8 cellular contexts compared by ENCODE assay signal in genomic region chr4:6909113-6909969, GRCh38. TPM values are rescaled to one million over a fixed set of nuclear protein-coding genes. Genes with fewer than 3 reads are reported as not detected.
DNase-seq lines count a peak whose midpoint lies in the region; ATAC-seq and TF ChIP-seq lines count a peak whose summit lies in the region.

A gene with protein sequence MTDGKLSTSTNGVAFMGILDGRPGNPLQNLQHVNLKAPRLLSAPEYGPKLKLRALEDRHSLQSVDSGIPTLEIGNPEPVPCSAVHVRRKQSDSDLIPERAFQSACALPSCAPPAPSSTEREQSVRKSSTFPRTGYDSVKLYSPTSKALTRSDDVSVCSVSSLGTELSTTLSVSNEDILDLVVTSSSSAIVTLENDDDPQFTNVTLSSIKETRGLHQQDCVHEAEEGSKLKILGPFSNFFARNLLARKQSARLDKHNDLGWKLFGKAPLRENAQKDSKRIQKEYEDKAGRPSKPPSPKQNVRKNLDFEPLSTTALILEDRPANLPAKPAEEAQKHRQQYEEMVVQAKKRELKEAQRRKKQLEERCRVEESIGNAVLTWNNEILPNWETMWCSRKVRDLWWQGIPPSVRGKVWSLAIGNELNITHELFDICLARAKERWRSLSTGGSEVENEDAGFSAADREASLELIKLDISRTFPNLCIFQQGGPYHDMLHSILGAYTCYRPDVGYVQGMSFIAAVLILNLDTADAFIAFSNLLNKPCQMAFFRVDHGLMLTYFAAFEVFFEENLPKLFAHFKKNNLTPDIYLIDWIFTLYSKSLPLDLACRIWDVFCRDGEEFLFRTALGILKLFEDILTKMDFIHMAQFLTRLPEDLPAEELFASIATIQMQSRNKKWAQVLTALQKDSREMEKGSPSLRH (plus strand): TSS chr4:6909826. CDS start chr4:6923390, 13,564 bp downstream.

- peak within 1 kb of the TSS; percentile 61 to 90 for H3K4me3 ChIP-seq in DND-41 (ENCODE audit: low read depth in 1 of 2, low read length in 2 of 2)
- H3K4me3 ChIP-seq in fibroblast of pulmonary artery (replicated peaks; ENCODE audit: low read depth, low read length) = peak within 1 kb of the TSS; percentile 75

- ATAC-seq in DND-41 (ENCODE audit: insufficient read depth, low read depth) = peak; percentile 94
- peak; percentile 89 for ATAC-seq in GM21529 (IDR thresholded peaks at IDR 0.05; ENCODE audit: unreplicated experiment)
- ATAC-seq in stimulated activated naive CD8-positive, alpha-beta T cell treated with anti-CD3 and anti-CD28 coated beads, Interleukin-15, amount 100 ng/mL, for 72 hours = peak; percentile 91

- TF ChIP-seq CTCF in DND-41 (IDR thresholded peaks at IDR 0.05; ENCODE audit: borderline replicate concordance, extremely low read depth, low read length, poor library complexity, severe bottlenecking) (peak; percentile 23), fibroblast of pulmonary artery (IDR thresholded peaks at IDR 0.05; ENCODE audit: low read length, missing control alignments) (no peak), nephron progenitor cell (IDR thresholded peaks at IDR 0.05) (no peak)

- peak within 1 kb of the TSS; percentile 82 for H2AFZ ChIP-seq in DND-41 (ENCODE audit: low read depth, low read length)

- H3K9me3 ChIP-seq in DND-41 (ENCODE audit: insufficient read depth, low read length, severe bottlenecking) = no peaks in the 10 kb centered on the region

- H3K4me3 Mint-ChIP-seq in IgD-negative memory B cell = peak within 1 kb of the TSS; percentile 86 to 98 (median 94)
- H3K4me3 Mint-ChIP-seq in activated T-helper 2 cell treated with anti-CD3 and anti-CD28 coated beads, Interferon-gamma antibody, Interleukin-2, Interleukin-4, amounts not matched to agents 10 μg/mL and 5 μg/mL and 100 μg/mL, durations not matched to agents 14 hours and 24 hours and 36 hours (ENCODE audit: low read depth) = peak within 1 kb of the TSS; percentile 88
- H3K4me3 Mint-ChIP-seq in nephron progenitor cell = peak within 1 kb of the TSS; percentile 95
- H3K4me3 Mint-ChIP-seq in stimulated activated naive CD8-positive, alpha-beta T cell treated with anti-CD3 and anti-CD28 coated beads, Interleukin-15, amount 100 ng/mL, for 72 hours = peak within 1 kb of the TSS; percentile 97 to 99

- intact Hi-C loops in activated T-helper 2 cell treated with anti-CD3 and anti-CD28 coated beads, Interferon-gamma antibody, Interleukin-2, Interleukin-4, amounts not matched to agents 10 μg/mL and 5 μg/mL and 100 μg/mL, durations not matched to agents 14 hours and 24 hours and 36 hours (cut with micrococcal nuclease) = loop anchor here (1.0 to 5.0 kb wide), 8 partner anchors 10 to 269 kb away; partner anchors contain the start of genes GRPEL1, KIAA0232, MRFAP1 and TADA2B

- peaks cover 31% of the 10 kb centered on the region for H3K79me2 ChIP-seq in DND-41 (ENCODE audit: insufficient read depth, low read length)

- H3K4me2 ChIP-seq in DND-41 (ENCODE audit: insufficient read depth, low read length) = peak within 1 kb of the TSS; percentile 100

- DNase-seq in DND-41 = peak; percentile 89
- DNase-seq in RKO (ENCODE audit: low spot score) = peak; percentile 79
- DNase-seq in activated T-helper 2 cell treated with anti-CD3 and anti-CD28 coated beads, Interferon-gamma antibody, Interleukin-2, Interleukin-4, amounts not matched to agents 10 μg/mL and 5 μg/mL and 100 μg/mL, durations not matched to agents 14 hours and 24 hours and 36 hours (ENCODE audit: low spot score) = peak; percentile 82
- peak; percentile 83 for DNase-seq in fibroblast of pulmonary artery (ENCODE audit: low read depth)
- peak; percentile 87 for DNase-seq in nephron progenitor cell
- DNase-seq in stimulated activated naive CD8-positive, alpha-beta T cell treated with anti-CD3 and anti-CD28 coated beads, Interleukin-15, amount 100 ng/mL, for 72 hours = peak; percentile 86 to 89

- no peaks in the 10 kb centered on the region for H3K27me3 ChIP-seq in DND-41 (ENCODE audit: insufficient read depth, low read length, poor library complexity)

- peaks cover 25% of the 10 kb centered on the region for H3K4me1 ChIP-seq in DND-41 (ENCODE audit: insufficient read depth, low read length)

- H3K27me3 Mint-ChIP-seq in IgD-negative memory B cell = peaks cover 17% of the 10 kb centered on the region
- H3K27me3 Mint-ChIP-seq in activated T-helper 2 cell treated with anti-CD3 and anti-CD28 coated beads, Interferon-gamma antibody, Interleukin-2, Interleukin-4, amounts not matched to agents 10 μg/mL and 5 μg/mL and 100 μg/mL, durations not matched to agents 14 hours and 24 hours and 36 hours (ENCODE audit: low read depth) = peaks cover 6% of the 10 kb centered on the region
- peaks cover 30% of the 10 kb centered on the region for H3K27me3 Mint-ChIP-seq in nephron progenitor cell (ENCODE audit: low read depth, poor library complexity)
- H3K27me3 Mint-ChIP-seq in stimulated activated naive CD8-positive, alpha-beta T cell treated with anti-CD3 and anti-CD28 coated beads, Interleukin-15, amount 100 ng/mL, for 72 hours = peaks cover 13% of the 10 kb centered on the region

- peak within 1 kb of the TSS; percentile 94 for H3K9ac ChIP-seq in DND-41 (ENCODE audit: low read depth, low read length)

- H3K27ac Mint-ChIP-seq in IgD-negative memory B cell = peak within 1 kb of the TSS; percentile 80 to 93 (median 86)
- H3K27ac Mint-ChIP-seq in activated T-helper 2 cell treated with anti-CD3 and anti-CD28 coated beads, Interferon-gamma antibody, Interleukin-2, Interleukin-4, amounts not matched to agents 10 μg/mL and 5 μg/mL and 100 μg/mL, durations not matched to agents 14 hours and 24 hours and 36 hours = peak within 1 kb of the TSS; percentile 87
- peak within 1 kb of the TSS; percentile 72 for H3K27ac Mint-ChIP-seq in nephron progenitor cell
- peak within 1 kb of the TSS; percentile 96 to 98 for H3K27ac Mint-ChIP-seq in stimulated activated naive CD8-positive, alpha-beta T cell treated with anti-CD3 and anti-CD28 coated beads, Interleukin-15, amount 100 ng/mL, for 72 hours

- H3K9me3 Mint-ChIP-seq in IgD-negative memory B cell = no peaks in the 10 kb centered on the region
- H3K9me3 Mint-ChIP-seq in activated T-helper 2 cell treated with anti-CD3 and anti-CD28 coated beads, Interferon-gamma antibody, Interleukin-2, Interleukin-4, amounts not matched to agents 10 μg/mL and 5 μg/mL and 100 μg/mL, durations not matched to agents 14 hours and 24 hours and 36 hours = no peaks in the 10 kb centered on the region
- no peaks in the 10 kb centered on the region for H3K9me3 Mint-ChIP-seq in nephron progenitor cell
- no peaks in the 10 kb centered on the region for H3K9me3 Mint-ChIP-seq in stimulated activated naive CD8-positive, alpha-beta T cell treated with anti-CD3 and anti-CD28 coated beads, Interleukin-15, amount 100 ng/mL, for 72 hours

- no peaks in the 10 kb centered on the region for H3K36me3 ChIP-seq in DND-41 (ENCODE audit: insufficient read depth, low read length)

- H3K4me1 Mint-ChIP-seq in IgD-negative memory B cell = peaks cover 18 to 31% (median 25%) of the 10 kb centered on the region in 3 donors
- H3K4me1 Mint-ChIP-seq in activated T-helper 2 cell treated with anti-CD3 and anti-CD28 coated beads, Interferon-gamma antibody, Interleukin-2, Interleukin-4, amounts not matched to agents 10 μg/mL and 5 μg/mL and 100 μg/mL, durations not matched to agents 14 hours and 24 hours and 36 hours (ENCODE audit: low read depth) = peaks cover 31% of the 10 kb centered on the region
- H3K4me1 Mint-ChIP-seq in nephron progenitor cell = peaks cover 42% of the 10 kb centered on the region
- H3K4me1 Mint-ChIP-seq in stimulated activated naive CD8-positive, alpha-beta T cell treated with anti-CD3 and anti-CD28 coated beads, Interleukin-15, amount 100 ng/mL, for 72 hours = peaks cover 57% of the 10 kb centered on the region

- H3K36me3 Mint-ChIP-seq in IgD-negative memory B cell (no peaks in the 10 kb centered on the region), nephron progenitor cell (ENCODE audit: low read depth) (no peaks in the 10 kb centered on the region)
- peaks cover 3% of the 10 kb centered on the region for H3K36me3 Mint-ChIP-seq in activated T-helper 2 cell treated with anti-CD3 and anti-CD28 coated beads, Interferon-gamma antibody, Interleukin-2, Interleukin-4, amounts not matched to agents 10 μg/mL and 5 μg/mL and 100 μg/mL, durations not matched to agents 14 hours and 24 hours and 36 hours (ENCODE audit: low read depth)

- H3K27ac ChIP-seq in DND-41 (ENCODE audit: low read length) = peak within 1 kb of the TSS; percentile 94

- H4K20me1 ChIP-seq in DND-41 (ENCODE audit: insufficient read depth, low read length) = peaks cover 15% of the 10 kb centered on the region; the same call in 1 of the 2 replicates

RNA-seq across cellular contexts. Expression of the gene that starts here (rescaled TPM):
- 28.2 TPM for polyA plus RNA-seq in IgD-negative memory B cell
- 34.9 and 35.1 TPM in 2 replicates for total RNA-seq in activated T-helper 2 cell treated with anti-CD3 and anti-CD28 coated beads, Interferon-gamma antibody, Interleukin-2, Interleukin-4, amounts not matched to agents 10 μg/mL and 5 μg/mL and 100 μg/mL, durations not matched to agents 14 hours and 24 hours and 36 hours

Comparison
In these comparisons a context has a peak if more than half of its experiments do, and no peak if none do; other contexts are left out.
1. Peak in every context shown above with its lines: DNase-seq, ATAC-seq, H3K4me3 ChIP-seq and H3K27ac ChIP-seq.